ENCODE assay signal across 23 cellular contexts in the genomic region with DNA sequence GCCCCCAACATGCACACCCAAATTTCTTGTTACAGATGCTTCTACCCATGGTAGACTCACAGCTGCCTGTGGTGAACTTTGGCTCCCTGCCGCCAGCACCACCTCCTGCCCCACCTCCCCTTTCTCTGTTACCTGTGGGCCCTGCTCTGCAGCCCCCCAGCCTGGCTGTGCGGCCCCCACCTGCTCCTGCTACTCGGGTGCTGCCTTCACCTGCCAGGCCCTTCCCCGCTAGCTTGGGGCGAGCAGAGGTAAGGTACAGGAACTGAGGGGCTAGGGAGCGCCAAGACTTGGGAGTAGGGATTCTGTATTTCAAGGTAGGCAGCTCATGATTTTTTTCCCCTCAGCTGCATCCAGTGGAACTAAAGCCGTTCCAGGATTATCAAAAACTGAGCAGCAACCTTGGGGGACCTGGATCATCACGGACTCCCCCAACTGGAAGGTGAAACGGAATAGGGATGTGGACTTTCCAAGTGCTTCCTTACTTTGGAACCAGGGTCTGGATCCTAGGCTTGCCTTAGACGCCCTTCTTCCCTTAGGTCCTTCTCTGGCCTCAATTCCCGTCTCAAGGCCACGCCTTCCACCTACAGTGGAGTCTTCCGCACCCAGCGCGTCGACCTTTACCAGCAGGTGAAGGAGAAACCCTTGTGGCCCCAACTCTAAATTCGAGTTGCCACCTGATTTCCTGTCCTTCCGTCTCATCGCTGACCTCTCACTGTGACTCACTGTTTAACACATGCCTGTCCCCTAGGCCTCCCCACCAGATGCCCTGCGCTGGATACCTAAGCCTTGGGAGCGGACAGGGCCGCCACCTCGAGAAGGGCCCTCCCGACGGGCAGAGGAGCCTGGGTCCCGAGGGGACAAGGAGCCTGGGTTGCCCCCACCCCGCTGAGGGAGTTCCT. TPM values are rescaled to one million over a fixed set of nuclear protein-coding genes. Genes with fewer than 3 reads are reported as not detected.
DNase-seq lines count a peak whose midpoint lies in the region; ATAC-seq, FAIRE-seq and TF ChIP-seq lines count a peak whose summit lies in the region.
"Had no signal": no experiment of that assay in that cellular context is flagged by ENCODE, and none has a peak within 500 bp of the region (broad histone marks: within the 10 kb centered on the region; RNA-seq: fewer than 3 reads in every experiment).

No MANE protein-coding gene starts in this region.

- TF ChIP-seq EP300 in K562 (IDR thresholded peaks at IDR 0.05; ENCODE audit: low read length) (no peak), ovary (IDR thresholded peaks at IDR 0.05) (no peak)

- peak overlapping the region; percentile 12 for H3K27ac Mint-ChIP-seq in activated CD4-positive, alpha-beta T cell treated with anti-CD3 and anti-CD28 coated beads, Interleukin-2, amount 10 ng/mL, durations not matched to agents 24 days and 14 days

- dilution Hi-C loops in IMR-90 (cut with HindIII; ENCODE audit: low sequenced_read_pairs, unreplicated experiment), result no loop called here

- no peak overlapping the region for H2AK9ac ChIP-seq in IMR-90 (replicated peaks; ENCODE audit: low read depth, low read length, poor library complexity)

- H3K9me1 ChIP-seq in IMR-90 (ENCODE audit: insufficient read depth, low read length), result no peaks in the 10 kb centered on the region
- H3K9me1 ChIP-seq in K562 (ENCODE audit: control insufficient read depth, insufficient read depth, low read length), result no peaks in the 10 kb centered on the region

- H3K9ac ChIP-seq in IMR-90 (ENCODE audit: low read depth, low read length), result no peak overlapping the region
- no peak overlapping the region; a peak in 1 of 4 replicates for H3K9ac ChIP-seq in K562 (ENCODE audit: insufficient read depth in 1 of 2, low read depth in 2 of 2, low read length in 2 of 2)

- H2AK5ac ChIP-seq in IMR-90 (ENCODE audit: low read depth, low read length), result no peak overlapping the region

- H3K23ac ChIP-seq in IMR-90 (ENCODE audit: low read depth, low read length), result no peak overlapping the region

- H3K79me1 ChIP-seq in IMR-90 (ENCODE audit: low read depth in 1 of 2, low read length in 2 of 2), result peaks cover 29 to 31% of the 10 kb centered on the region in 2 experiments

- H2AFZ ChIP-seq in IMR-90 (replicated peaks; ENCODE audit: low read length, poor library complexity) (no peak overlapping the region), K562 (ENCODE audit: low read depth, low read length) (no peak overlapping the region)

- no peak for FAIRE-seq in K562 (lab: Jason Lieb, UNC)
- FAIRE-seq: keratinocyte had no signal

- TF ChIP-seq CTCF in IMR-90 (conservative IDR thresholded peaks at IDR 0.05; ENCODE audit: low read depth, low read length) (no peak), K562 (IDR thresholded peaks at IDR 0.05 in 2 of 3, conservative IDR thresholded peaks at IDR 0.05 in 1 of 3; ENCODE audit: insufficient read depth in 2 of 3, low read depth in 1 of 3, low read length in 3 of 3) (no peak), ovary (IDR thresholded peaks at IDR 0.05) (no peak)

- no peaks in the 10 kb centered on the region for H3K27me3 ChIP-seq in IMR-90 (ENCODE audit: control insufficient read depth, insufficient read depth, low read length)
- H3K27me3 ChIP-seq in K562 (ENCODE audit: control insufficient read depth in 2 of 2, insufficient read depth in 2 of 2, low read length in 2 of 2), result no peaks in the 10 kb centered on the region
- H3K27me3 ChIP-seq in ovary, result no peaks in the 10 kb centered on the region
- H3K27me3 ChIP-seq: heart left ventricle, tibial artery had no signal

- no peak overlapping the region for H2BK20ac ChIP-seq in IMR-90 (ENCODE audit: low read depth, low read length)

- ATAC-seq in IMR-90 (ENCODE audit: low read depth) (no peak), K562 (peak; percentile 15)
- ATAC-seq: esophagus mucosa had no signal

- H2BK5ac ChIP-seq in IMR-90 (ENCODE audit: low read depth, low read length, poor library complexity, severe bottlenecking), result no peak overlapping the region

- H3K18ac ChIP-seq in IMR-90 (ENCODE audit: low read depth, low read length), result no peak overlapping the region

- CTCF ChIA-PET in IMR-90 (lab: Yijun Ruan, JAX), result interaction anchor here (0.8 to 1.5 kb wide), 2 partner anchors 15 to 86 kb away, joined by 3 to 4 read pairs; no protein-coding TSS in a partner anchor
- CTCF ChIA-PET in K562 (lab: Yijun Ruan, JAX; ENCODE audit: low intra/inter-chr PET ratio), result no interaction called here

- no peak overlapping the region for H2BK15ac ChIP-seq in IMR-90 (ENCODE audit: low read depth, low read length)

- H3K4me1 ChIP-seq in IMR-90 (ENCODE audit: control insufficient read depth, insufficient read depth, low read length), result no peaks in the 10 kb centered on the region; the same call in 1 of the 2 replicates
- H3K4me1 ChIP-seq in K562 (replicated peaks in 1 of 2; ENCODE audit: control insufficient read depth in 2 of 2, insufficient read depth in 2 of 2, low read length in 2 of 2), result peaks cover 3 to 21% of the 10 kb centered on the region in 2 experiments; a peak in 4 of 5 replicates
- no peaks in the 10 kb centered on the region for H3K4me1 ChIP-seq in ovary (ENCODE audit: insufficient read depth)

- TF ChIP-seq POLR2A in IMR-90 (IDR thresholded peaks at IDR 0.05; ENCODE audit: low read depth, low read length), result no peak
- 0 out of 2 replicates have a peak, but pooled peaks have one; percentile 34 for TF ChIP-seq POLR2A in K562 (conservative IDR thresholded peaks at IDR 0.05)
- TF ChIP-seq POLR2A in ovary (IDR thresholded peaks at IDR 0.05), result no peak

- no peak overlapping the region for H3K27ac ChIP-seq in IMR-90 (ENCODE audit: insufficient read depth, low read length)
- peak overlapping the region; percentile 45; the same call in 1 of the 3 replicates for H3K27ac ChIP-seq in K562 (ENCODE audit: extremely low read depth, low read depth, low read length)
- H3K27ac ChIP-seq in ovary, result no peak overlapping the region
- H3K27ac ChIP-seq: heart left ventricle, skin epidermis, tibial artery had no signal

- H3K9me3 Mint-ChIP-seq in activated CD4-positive, alpha-beta T cell treated with anti-CD3 and anti-CD28 coated beads, Interleukin-2, amount 10 ng/mL, durations not matched to agents 24 days and 14 days, result no peaks in the 10 kb centered on the region

- H3K14ac ChIP-seq in IMR-90 (replicated peaks; ENCODE audit: low read depth, low read length), result no peak overlapping the region

- H4K8ac ChIP-seq in IMR-90 (ENCODE audit: low read depth in 2 of 2, low read length in 2 of 2), result no peak overlapping the region

- no peak for DNase-seq in activated CD4-positive, alpha-beta T cell treated with anti-CD3 and anti-CD28 coated beads, Interleukin-2, amount 10 ng/mL, durations not matched to agents 24 days and 14 days
- DNase-seq in activated CD4-positive, alpha-beta T cell treated with anti-CD3 and anti-CD28 coated beads, Interleukin-2, amount 50 U/mL, for 4 hours, result no peak
- no peak for DNase-seq in IMR-90
- DNase-seq in K562 (ENCODE audit: extremely low read depth in 1 of 4, low spot score in 3 of 4), result no peak
- DNase-seq in posterior vena cava (ENCODE audit: low spot score), result peak; percentile 71
- no peak for DNase-seq in foreskin melanocyte
- no peak for DNase-seq in NCI-H1092 (lab: John Stamatoyannopoulos, UW)
- no peak for DNase-seq in ovary
- DNase-seq: activated CD4-positive, alpha-beta T cell treated with anti-CD3 and anti-CD28 coated beads, Interleukin-2, amount 50 U/mL, for 1 hour; anterior cingulate cortex; cortex of kidney; GF-D8; heart left ventricle; KG1; NCI-H1417 treated with DMSO at 0.1 percent for 48 hours; NCI-H226; nucleus accumbens; stimulated activated CD4-positive, alpha-beta T cell treated with anti-CD3 and anti-CD28 coated beads, Interleukin-4, amount 100 ng/mL, for 4 hours; T1000; tibial artery had no signal

- no peak overlapping the region for H3K4ac ChIP-seq in IMR-90 (ENCODE audit: low read depth, low read length)

- H3K4me3 ChIP-seq in IMR-90 (ENCODE audit: insufficient read depth, low read depth, low read length), result no peak overlapping the region
- H3K4me3 ChIP-seq in K562, result no peak overlapping the region
- H3K4me3 ChIP-seq in ovary, result no peak overlapping the region
- H3K4me3 ChIP-seq: heart left ventricle, skin epidermis, tibial artery had no signal

- WGBS in IMR-90 (ENCODE audit: extremely low coverage in 2 of 2, insufficient read length in 1 of 2), 2 experiments, result 90% methylated on average over 8 of the region's 27 CpGs; no CpG with 5 or more reads in 1 of the 2 experiments
- 79% methylated on average over 26 of the region's 27 CpGs for WGBS in K562 (ENCODE audit: insufficient coverage, low coverage, missing lambda C conversion rate)
- 69 to 75% (median 71%) methylated on average over 27 of the region's 27 CpGs for WGBS in ovary, 3 donors

- H2BK120ac ChIP-seq in IMR-90 (ENCODE audit: low read depth, low read length), result no peak overlapping the region

- no peaks in the 10 kb centered on the region for H3K27me3 Mint-ChIP-seq in activated CD4-positive, alpha-beta T cell treated with anti-CD3 and anti-CD28 coated beads, Interleukin-2, amount 10 ng/mL, durations not matched to agents 24 days and 14 days

- H3K36me3 ChIP-seq in IMR-90 (ENCODE audit: control insufficient read depth, insufficient read depth, low read length) (peaks cover 86% of the 10 kb centered on the region), K562 (ENCODE audit: control insufficient read depth, insufficient read depth, low read length) (peaks cover 98% of the 10 kb centered on the region), ovary (peaks cover 3% of the 10 kb centered on the region)

- in situ Hi-C loops in IMR-90 (cut with MboI; ENCODE audit: low sequenced_read_pairs) (no loop called here), K562 (cut with MboI) (no loop called here)

- H4K91ac ChIP-seq in IMR-90 (ENCODE audit: insufficient read depth, low read depth, low read length), result no peak overlapping the region

- H4K5ac ChIP-seq in IMR-90 (ENCODE audit: low read depth, low read length), result no peak overlapping the region

- no peak for TF ChIP-seq RAD21 in IMR-90 (IDR thresholded peaks at IDR 0.05; ENCODE audit: low read length)
- TF ChIP-seq RAD21 in K562 (CRISPR knock-in tag; conservative IDR thresholded peaks at IDR 0.05 in 1 of 2, IDR thresholded peaks at IDR 0.05 in 1 of 2), result no peak

- POLR2A ChIA-PET in IMR-90 (lab: Charles Lee; ENCODE audit: unreplicated experiment) (no interaction called here), K562 (lab: Yijun Ruan, JAX) (interaction anchor here (0.7 to 14.8 kb wide), 10 partner anchors 8 to 199 kb away, joined by 3 to 274 read pairs (median 4); partner anchors contain the start of genes ABHD16A, APOM, BAG6 and GPANK1)

- H3K4me2 ChIP-seq in IMR-90 (ENCODE audit: low read depth, low read length) (no peak overlapping the region), K562 (ENCODE audit: insufficient read depth, low read length) (no peak overlapping the region)

- no peaks in the 10 kb centered on the region; the same call in 2 of the 3 replicates for H3K79me2 ChIP-seq in K562 (ENCODE audit: control insufficient read depth, insufficient read depth, low read length)

- H3K4me1 Mint-ChIP-seq in activated CD4-positive, alpha-beta T cell treated with anti-CD3 and anti-CD28 coated beads, Interleukin-2, amount 10 ng/mL, durations not matched to agents 24 days and 14 days, result peaks cover 11% of the 10 kb centered on the region

- H3K9me3 ChIP-seq in IMR-90 (ENCODE audit: control insufficient read depth, insufficient read depth, low read length), result no peaks in the 10 kb centered on the region
- no peaks in the 10 kb centered on the region for H3K9me3 ChIP-seq in K562 (replicated peaks; ENCODE audit: control insufficient read depth, insufficient read depth, low read depth, low read length)
- no peaks in the 10 kb centered on the region for H3K9me3 ChIP-seq in ovary
- H3K9me3 ChIP-seq: heart left ventricle, tibial artery had no signal

- intact Hi-C loops in activated CD4-positive, alpha-beta T cell treated with anti-CD3 and anti-CD28 coated beads, Interleukin-2, amount 10 ng/mL, durations not matched to agents 24 days and 14 days (cut with micrococcal nuclease), result no loop called here
- intact Hi-C loops in IMR-90 (cut with micrococcal nuclease) (no loop called here), K562 (cut with micrococcal nuclease) (no loop called here), posterior vena cava (cut with DNase I) (no loop called here), ovary (cut with DNase I) (no loop called here)

- H4K20me1 ChIP-seq in IMR-90 (ENCODE audit: insufficient read depth, low read length) (peaks cover 28% of the 10 kb centered on the region), K562 (replicated peaks; ENCODE audit: control insufficient read depth, insufficient read depth, low read length) (peaks cover 27% of the 10 kb centered on the region)

- H3K56ac ChIP-seq in IMR-90 (ENCODE audit: extremely low read depth, insufficient read depth, low read length), result no peak overlapping the region

- BruUV-seq in IMR-90 (replicated peaks; lab: Mats Ljungman, UMichigan), result TSS peak; percentile 61
- TSS peak; percentile 34 for BruUV-seq in K562 (replicated peaks; lab: Mats Ljungman, UMichigan)

- peaks cover 71% of the 10 kb centered on the region for H3K36me3 Mint-ChIP-seq in activated CD4-positive, alpha-beta T cell treated with anti-CD3 and anti-CD28 coated beads, Interleukin-2, amount 10 ng/mL, durations not matched to agents 24 days and 14 days (ENCODE audit: low read depth)

- no peak overlapping the region for H3K4me3 Mint-ChIP-seq in activated CD4-positive, alpha-beta T cell treated with anti-CD3 and anti-CD28 coated beads, Interleukin-2, amount 10 ng/mL, durations not matched to agents 24 days and 14 days

RNA-seq across cellular contexts. Expression of gene BAG6, which starts 15.5 kb away (rescaled TPM):
- 324 and 342 TPM in 2 replicates for total RNA-seq in activated CD4-positive, alpha-beta T cell treated with anti-CD3 and anti-CD28 coated beads, Interleukin-2, amount 10 ng/mL, durations not matched to agents 24 days and 14 days
- total RNA-seq in IMR-90 (2012; rRNA removed) (40.7 and 41.4 TPM in 2 replicates), K562 (2014; rRNA removed) (246 and 295 TPM in 2 replicates), K562 (2014; rRNA removed; fragmentation: Illumina TruSeq; extraction: Trizol) (100 and 105 TPM in 2 replicates), K562 (2015; rRNA removed; fragmentation: Illumina TruSeq; extraction: Trizol) (124 and 125 TPM in 2 replicates), K562 (2021) (422 and 484 TPM in 2 replicates), posterior vena cava (100 to 1,000 TPM; 146 to 193 TPM), ovary (100 to 1,000 TPM; 113 to 246 (median 209) TPM)
- polyA plus RNA-seq in IMR-90 (2012; rRNA removed) (134 and 151 TPM in 2 replicates), K562 (2011; rRNA removed) (86.1 and 202 TPM in 2 replicates), K562 (2014; fragmentation: Illumina TruSeq; extraction: Trizol) (304 and 355 TPM in 2 replicates), K562 (2014; fragmentation: Nextera tagmentation; extraction: Ambion mirVana) (10 to 100 TPM; 41.9 to 54.1 TPM), K562 (2014; rRNA removed) (225 and 263 TPM in 2 replicates), ovary (100 to 1,000 TPM; 140 to 170 TPM)
- polyA plus RNA-seq in IMR-90 (2012; cell fraction: cytosol; rRNA removed), result 103 and 139 TPM in 2 replicates
- polyA plus RNA-seq in IMR-90 (2012; cell fraction: nucleus; rRNA removed; ENCODE audit: low replicate concordance), result 262 and 478 TPM in 2 replicates
- 312 and 626 TPM in 2 replicates for total RNA-seq in K562 (2011; cell fraction: chromatin; rRNA removed; ENCODE audit: low replicate concordance)
- 393 and 458 TPM in 2 replicates for total RNA-seq in K562 (2011; cell fraction: nucleolus; rRNA removed)
- 245 and 292 TPM in 2 replicates for total RNA-seq in K562 (2011; cell fraction: nucleoplasm; rRNA removed)
- polyA plus RNA-seq in K562 (2011; cell fraction: cytosol; rRNA removed), result 117 and 176 TPM in 2 replicates
- 486 and 557 TPM in 2 replicates for polyA plus RNA-seq in K562 (2011; cell fraction: nucleus; rRNA removed)
- 430 and 470 TPM in 2 replicates for polyA plus RNA-seq in K562 (2012)
- 113 and 169 TPM in 2 replicates for polyA minus RNA-seq in K562 (2011; rRNA and poly(A)+ RNA removed)
- 230 and 353 TPM in 2 replicates for polyA minus RNA-seq in K562 (2011; cell fraction: cytosol; rRNA and poly(A)+ RNA removed)
- 128 and 162 TPM in 2 replicates for polyA minus RNA-seq in K562 (2011; cell fraction: nucleus; rRNA and poly(A)+ RNA removed)

RNA-seq across cellular contexts. Expression of gene PRRC2A, which starts 16.4 kb away (rescaled TPM):
- 290 and 303 TPM in 2 replicates for total RNA-seq in activated CD4-positive, alpha-beta T cell treated with anti-CD3 and anti-CD28 coated beads, Interleukin-2, amount 10 ng/mL, durations not matched to agents 24 days and 14 days
- total RNA-seq in IMR-90 (2012; rRNA removed) (7.7 and 8.1 TPM in 2 replicates), K562 (2014; rRNA removed) (72.6 and 94.0 TPM in 2 replicates), K562 (2014; rRNA removed; fragmentation: Illumina TruSeq; extraction: Trizol) (36.7 and 43.2 TPM in 2 replicates), K562 (2015; rRNA removed; fragmentation: Illumina TruSeq; extraction: Trizol) (63.0 and 75.6 TPM in 2 replicates), K562 (2021) (295 and 332 TPM in 2 replicates), posterior vena cava (100 to 1,000 TPM; 119 to 133 TPM), ovary (100 to 1,000 TPM in 5 of 7 donors, 10 to 100 TPM in 2; 48.5 to 222 (median 180) TPM)
- polyA plus RNA-seq in IMR-90 (2012; rRNA removed) (88.6 and 101 TPM in 2 replicates), K562 (2011; rRNA removed) (44.0 and 113 TPM in 2 replicates), K562 (2014; fragmentation: Illumina TruSeq; extraction: Trizol) (170 and 205 TPM in 2 replicates), K562 (2014; fragmentation: Nextera tagmentation; extraction: Ambion mirVana) (1 to 10 TPM; 1.0 to 1.7 TPM), K562 (2014; rRNA removed) (114 and 118 TPM in 2 replicates), ovary (100 to 1,000 TPM in 1 of 2 donors, 10 to 100 TPM in 1; 64.8 to 104 TPM)
- 46.8 and 73.0 TPM in 2 replicates for polyA plus RNA-seq in IMR-90 (2012; cell fraction: cytosol; rRNA removed)
- polyA plus RNA-seq in IMR-90 (2012; cell fraction: nucleus; rRNA removed; ENCODE audit: low replicate concordance), result 196 and 327 TPM in 2 replicates
- total RNA-seq in K562 (2011; cell fraction: chromatin; rRNA removed; ENCODE audit: low replicate concordance), result 801 and 1,251 TPM in 2 replicates
- total RNA-seq in K562 (2011; cell fraction: nucleolus; rRNA removed), result 435 and 502 TPM in 2 replicates
- total RNA-seq in K562 (2011; cell fraction: nucleoplasm; rRNA removed), result 531 and 634 TPM in 2 replicates
- 59.9 and 99.7 TPM in 2 replicates for polyA plus RNA-seq in K562 (2011; cell fraction: cytosol; rRNA removed)
- polyA plus RNA-seq in K562 (2011; cell fraction: nucleus; rRNA removed), result 306 and 358 TPM in 2 replicates
- polyA plus RNA-seq in K562 (2012), result 196 and 297 TPM in 2 replicates
- polyA minus RNA-seq in K562 (2011; rRNA and poly(A)+ RNA removed), result 28.8 and 32.1 TPM in 2 replicates
- polyA minus RNA-seq in K562 (2011; cell fraction: cytosol; rRNA and poly(A)+ RNA removed), result 109 and 149 TPM in 2 replicates
- polyA minus RNA-seq in K562 (2011; cell fraction: nucleus; rRNA and poly(A)+ RNA removed), result 109 and 131 TPM in 2 replicates

RNA-seq across cellular contexts. Expression of gene APOM, which starts 18.7 kb away (rescaled TPM):
- 2.5 and 3.4 TPM in 2 replicates for total RNA-seq in activated CD4-positive, alpha-beta T cell treated with anti-CD3 and anti-CD28 coated beads, Interleukin-2, amount 10 ng/mL, durations not matched to agents 24 days and 14 days
- 0.83 and 1.4 TPM in 2 replicates for total RNA-seq in IMR-90 (2012; rRNA removed)
- polyA plus RNA-seq in IMR-90 (2012; rRNA removed), result 3.5 and 3.8 TPM in 2 replicates
- polyA plus RNA-seq in IMR-90 (2012; cell fraction: cytosol; rRNA removed), result 2.7 and 4.5 TPM in 2 replicates
- polyA plus RNA-seq in IMR-90 (2012; cell fraction: nucleus; rRNA removed; ENCODE audit: low replicate concordance), result 1.7 and 3.3 TPM in 2 replicates
- 6.6 and 7.8 TPM in 2 replicates for total RNA-seq in K562 (2011; cell fraction: chromatin; rRNA removed; ENCODE audit: low replicate concordance)
- total RNA-seq in K562 (2011; cell fraction: nucleolus; rRNA removed), result 5.1 and 5.3 TPM in 2 replicates
- total RNA-seq in K562 (2011; cell fraction: nucleoplasm; rRNA removed), result 9.8 and 10.1 TPM in 2 replicates
- total RNA-seq in K562 (2014; rRNA removed), result 5.7 and 6.6 TPM in 2 replicates
- total RNA-seq in K562 (2014; rRNA removed; fragmentation: Illumina TruSeq; extraction: Trizol), result 10.4 and 10.8 TPM in 2 replicates
- total RNA-seq in K562 (2015; rRNA removed; fragmentation: Illumina TruSeq; extraction: Trizol), result 6.6 and 7.1 TPM in 2 replicates
- 9.7 and 10.1 TPM in 2 replicates for total RNA-seq in K562 (2021)
- polyA plus RNA-seq in K562 (2011; rRNA removed), result 7.7 and 8.6 TPM in 2 replicates
- polyA plus RNA-seq in K562 (2011; cell fraction: cytosol; rRNA removed), result 10.2 and 18.1 TPM in 2 replicates
- 13.8 and 20.1 TPM in 2 replicates for polyA plus RNA-seq in K562 (2011; cell fraction: nucleus; rRNA removed)
- polyA plus RNA-seq in K562 (2012), result 11.4 and 16.2 TPM in 2 replicates
- polyA plus RNA-seq in K562 (2014; fragmentation: Illumina TruSeq; extraction: Trizol), result 13.1 and 17.4 TPM in 2 replicates
- polyA plus RNA-seq in K562 (2014; fragmentation: Nextera tagmentation; extraction: Ambion mirVana), result 10 to 100 TPM; 23.9 to 24.3 TPM
- polyA plus RNA-seq in K562 (2014; rRNA removed), result 10.1 and 13.5 TPM in 2 replicates
- 2.6 and 5.6 TPM in 2 replicates for polyA minus RNA-seq in K562 (2011; rRNA and poly(A)+ RNA removed)
- 2.2 and 3.5 TPM in 2 replicates for polyA minus RNA-seq in K562 (2011; cell fraction: cytosol; rRNA and poly(A)+ RNA removed)
- polyA minus RNA-seq in K562 (2011; cell fraction: nucleus; rRNA and poly(A)+ RNA removed), result 1.6 and 2.3 TPM in 2 replicates
- 1 to 10 TPM in 1 of 2 donors, under 1 TPM in 1; 0.60 to 1.2 TPM for total RNA-seq in posterior vena cava
- total RNA-seq in ovary, result 1 to 10 TPM; 1.3 to 7.2 (median 4.0) TPM
- 1 to 10 TPM; 1.5 to 7.7 TPM for polyA plus RNA-seq in ovary

RNA-seq across cellular contexts. Expression of gene AIF1, which starts 21.9 kb away (rescaled TPM):
- total RNA-seq in activated CD4-positive, alpha-beta T cell treated with anti-CD3 and anti-CD28 coated beads, Interleukin-2, amount 10 ng/mL, durations not matched to agents 24 days and 14 days, result 68.2 and 69.6 TPM in 2 replicates
- total RNA-seq in IMR-90 (2012; rRNA removed) (not detected in 2 replicates), K562 (2014; rRNA removed) (11.9 and 17.2 TPM in 2 replicates), K562 (2014; rRNA removed; fragmentation: Illumina TruSeq; extraction: Trizol) (19.4 and 22.7 TPM in 2 replicates), K562 (2015; rRNA removed; fragmentation: Illumina TruSeq; extraction: Trizol) (27.6 and 29.3 TPM in 2 replicates), K562 (2021) (9.2 and 9.4 TPM in 2 replicates), posterior vena cava (10 to 100 TPM; 18.1 to 68.7 TPM), ovary (10 to 100 TPM in 4 of 7 donors, 1 to 10 TPM in 3; 4.5 to 26.6 (median 12.9) TPM)
- polyA plus RNA-seq in IMR-90 (2012; rRNA removed) (not detected in 2 replicates), K562 (2011; rRNA removed) (10.8 and 15.6 TPM in 2 replicates), K562 (2014; fragmentation: Illumina TruSeq; extraction: Trizol) (19.9 and 21.2 TPM in 2 replicates), K562 (2014; fragmentation: Nextera tagmentation; extraction: Ambion mirVana) (10 to 100 TPM; 31.2 to 33.4 TPM), K562 (2014; rRNA removed) (18.9 and 23.5 TPM in 2 replicates), ovary (10 to 100 TPM; 24.5 to 82.4 TPM)
- not detected in 2 replicates for polyA plus RNA-seq in IMR-90 (2012; cell fraction: cytosol; rRNA removed)
- not detected in 2 replicates for polyA plus RNA-seq in IMR-90 (2012; cell fraction: nucleus; rRNA removed; ENCODE audit: low replicate concordance)
- 1.2 and 2.1 TPM in 2 replicates for total RNA-seq in K562 (2011; cell fraction: chromatin; rRNA removed; ENCODE audit: low replicate concordance)
- 0.79 and 1.5 TPM in 2 replicates for total RNA-seq in K562 (2011; cell fraction: nucleolus; rRNA removed)
- total RNA-seq in K562 (2011; cell fraction: nucleoplasm; rRNA removed), result 0.92 and 1.2 TPM in 2 replicates
- 4.6 and 12.9 TPM in 2 replicates for polyA plus RNA-seq in K562 (2011; cell fraction: cytosol; rRNA removed)
- 4.4 and 8.5 TPM in 2 replicates for polyA plus RNA-seq in K562 (2011; cell fraction: nucleus; rRNA removed)
- 16.9 and 18.8 TPM in 2 replicates for polyA plus RNA-seq in K562 (2012)
- 6.0 and 11.1 TPM in 2 replicates for polyA minus RNA-seq in K562 (2011; rRNA and poly(A)+ RNA removed)
- polyA minus RNA-seq in K562 (2011; cell fraction: cytosol; rRNA and poly(A)+ RNA removed), result 5.0 and 5.7 TPM in 2 replicates
- 1.1 and 3.7 TPM in 2 replicates for polyA minus RNA-seq in K562 (2011; cell fraction: nucleus; rRNA and poly(A)+ RNA removed)
- polyA plus RNA-seq: keratinocyte had no signal

RNA-seq across cellular contexts. Expression of gene C6orf47, which starts 23.6 kb away (rescaled TPM):
- 16.8 and 17.9 TPM in 2 replicates for total RNA-seq in activated CD4-positive, alpha-beta T cell treated with anti-CD3 and anti-CD28 coated beads, Interleukin-2, amount 10 ng/mL, durations not matched to agents 24 days and 14 days
- total RNA-seq in IMR-90 (2012; rRNA removed), result 13.1 and 14.2 TPM in 2 replicates
- 8.9 and 9.0 TPM in 2 replicates for polyA plus RNA-seq in IMR-90 (2012; rRNA removed)
- 10.0 and 11.7 TPM in 2 replicates for polyA plus RNA-seq in IMR-90 (2012; cell fraction: cytosol; rRNA removed)
- polyA plus RNA-seq in IMR-90 (2012; cell fraction: nucleus; rRNA removed; ENCODE audit: low replicate concordance), result 4.0 and 4.1 TPM in 2 replicates
- 18.1 and 40.4 TPM in 2 replicates for total RNA-seq in K562 (2011; cell fraction: chromatin; rRNA removed; ENCODE audit: low replicate concordance)
- total RNA-seq in K562 (2011; cell fraction: nucleolus; rRNA removed), result 34.1 and 39.2 TPM in 2 replicates
- 28.1 and 30.1 TPM in 2 replicates for total RNA-seq in K562 (2011; cell fraction: nucleoplasm; rRNA removed)
- total RNA-seq in K562 (2014; rRNA removed), result 43.8 and 44.3 TPM in 2 replicates
- total RNA-seq in K562 (2014; rRNA removed; fragmentation: Illumina TruSeq; extraction: Trizol), result 24.7 and 24.9 TPM in 2 replicates
- total RNA-seq in K562 (2015; rRNA removed; fragmentation: Illumina TruSeq; extraction: Trizol), result 39.3 and 41.0 TPM in 2 replicates
- total RNA-seq in K562 (2021), result 28.0 and 33.2 TPM in 2 replicates
- polyA plus RNA-seq in K562 (2011; rRNA removed), result 11.0 and 14.6 TPM in 2 replicates
- 10.6 and 16.9 TPM in 2 replicates for polyA plus RNA-seq in K562 (2011; cell fraction: cytosol; rRNA removed)
- polyA plus RNA-seq in K562 (2011; cell fraction: nucleus; rRNA removed), result 7.7 and 10.6 TPM in 2 replicates
- 31.5 and 32.4 TPM in 2 replicates for polyA plus RNA-seq in K562 (2012)
- polyA plus RNA-seq in K562 (2014; fragmentation: Illumina TruSeq; extraction: Trizol), result 27.0 and 33.8 TPM in 2 replicates
- polyA plus RNA-seq in K562 (2014; fragmentation: Nextera tagmentation; extraction: Ambion mirVana), result under 1 TPM; 0.14 to 0.27 TPM
- polyA plus RNA-seq in K562 (2014; rRNA removed), result 38.1 and 38.7 TPM in 2 replicates
- polyA minus RNA-seq in K562 (2011; rRNA and poly(A)+ RNA removed), result 11.3 and 12.1 TPM in 2 replicates
- polyA minus RNA-seq in K562 (2011; cell fraction: cytosol; rRNA and poly(A)+ RNA removed), result 8.6 and 11.6 TPM in 2 replicates
- polyA minus RNA-seq in K562 (2011; cell fraction: nucleus; rRNA and poly(A)+ RNA removed), result 14.7 and 20.5 TPM in 2 replicates
- total RNA-seq in posterior vena cava, result 10 to 100 TPM; 18.8 to 19.3 TPM
- total RNA-seq in ovary, result 10 to 100 TPM; 13.9 to 26.2 (median 22.6) TPM
- 10 to 100 TPM; 15.9 to 17.6 TPM for polyA plus RNA-seq in ovary
